Comparison of ENCODE assay signal across 11 cellular contexts in the genomic region with DNA sequence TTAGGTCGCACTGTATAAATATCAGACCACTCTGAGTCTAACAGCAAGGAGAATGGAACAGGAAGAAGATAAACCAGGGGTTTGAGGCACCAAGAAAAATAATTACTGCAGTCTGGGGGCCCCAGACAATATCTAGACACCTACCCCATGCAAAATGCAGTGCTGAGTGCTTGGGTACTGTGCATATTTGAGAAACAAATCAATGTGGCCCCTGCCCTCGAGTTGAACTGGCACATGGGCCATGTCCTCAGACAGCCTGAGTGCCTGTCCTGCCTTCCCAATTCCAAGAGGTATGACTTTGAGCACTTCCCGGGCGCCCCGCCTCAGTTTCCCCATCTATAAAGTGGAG. TPM values are rescaled to one million over a fixed set of nuclear protein-coding genes. Genes with fewer than 3 reads are reported as not detected.
A peak's percentile ranks its signal among the peaks of the same experiment; 100 is the strongest.
DNase-seq lines count a peak whose midpoint lies in the region; ATAC-seq and TF ChIP-seq lines count a peak whose summit lies in the region.
"Had no signal": no experiment of that assay in that cellular context is flagged by ENCODE, and none has a peak within 500 bp of the region (broad histone marks: within the 10 kb centered on the region; RNA-seq: fewer than 3 reads in every experiment).

No MANE protein-coding gene starts in this region.

- no peaks in the 10 kb centered on the region for H3K9me3 Mint-ChIP-seq in CD8-positive, alpha-beta memory T cell

- H3K4me3 Mint-ChIP-seq in CD8-positive, alpha-beta memory T cell: peak overlapping the region in 6 of 7 donors; percentile 19 to 64 (median 39)

- H3K27me3 ChIP-seq in CD8-positive, alpha-beta memory T cell (ENCODE audit: insufficient read depth, low read length, poor library complexity, severe bottlenecking): no peaks in the 10 kb centered on the region
- H3K27me3 ChIP-seq in KMS-11 (ENCODE audit: insufficient read depth, low read depth): no peaks in the 10 kb centered on the region
- H3K27me3 ChIP-seq in colonic mucosa: no peaks in the 10 kb centered on the region
- H3K27me3 ChIP-seq in skeletal muscle satellite cell (ENCODE audit: control insufficient read depth, insufficient read depth, low read length): peaks cover 42% of the 10 kb centered on the region

- H3K79me2 ChIP-seq in KMS-11 (ENCODE audit: insufficient read depth, low read depth): no peaks in the 10 kb centered on the region

- no peak for ATAC-seq in activated CD4-positive, CD25-positive, alpha-beta regulatory T cell treated with anti-CD3 and anti-CD28 coated beads, Interleukin-2, amount 50 U/mL, for 24 hours
- ATAC-seq in GM21825 (IDR thresholded peaks at IDR 0.05; ENCODE audit: unreplicated experiment) (no peak), GM19351 (IDR thresholded peaks at IDR 0.05; ENCODE audit: unreplicated experiment) (no peak)

- H3K27ac ChIP-seq in CD8-positive, alpha-beta memory T cell (ENCODE audit: low read depth, low read length): no peak overlapping the region
- H3K27ac ChIP-seq in KMS-11 (peak overlapping the region; percentile 77; the same call in 1 of the 2 replicates), colonic mucosa (peak overlapping the region; percentile 78)

- TF ChIP-seq CTCF in KMS-11 (conservative IDR thresholded peaks at IDR 0.05; ENCODE audit: low read depth, low read length) (no peak), colonic mucosa (IDR thresholded peaks at IDR 0.05) (no peak)

- DNase-seq in CD8-positive, alpha-beta memory T cell: no peak
- no peak for DNase-seq in colonic mucosa
- DNase-seq in NCI-H748 (lab: John Stamatoyannopoulos, UW; ENCODE audit: unreplicated experiment): no peak
- DNase-seq: DMS 273 treated with DMSO at 0.1 percent for 48 hours had no signal

- H3K4me3 ChIP-seq in CD8-positive, alpha-beta memory T cell (ENCODE audit: low read length): no peak overlapping the region
- no peak overlapping the region for H3K4me3 ChIP-seq in KMS-11 (IDR thresholded peaks at IDR 0.05; ENCODE audit: insufficient read depth, low read depth, low read length)
- H3K4me3 ChIP-seq in colonic mucosa: no peak overlapping the region
- H3K4me3 ChIP-seq in skeletal muscle satellite cell (ENCODE audit: low read length): no peak overlapping the region

- peaks cover 31% of the 10 kb centered on the region for H3K4me1 ChIP-seq in CD8-positive, alpha-beta memory T cell (ENCODE audit: insufficient read depth, low read length)
- peaks cover 87% of the 10 kb centered on the region for H3K4me1 ChIP-seq in KMS-11 (ENCODE audit: low read depth, poor library complexity, severe bottlenecking)
- peaks cover 12% of the 10 kb centered on the region for H3K4me1 ChIP-seq in colonic mucosa
- H3K4me1 ChIP-seq in skeletal muscle satellite cell (ENCODE audit: control insufficient read depth, insufficient read depth, low read length): peaks cover 15% of the 10 kb centered on the region

- H3K9ac ChIP-seq in KMS-11: no peak overlapping the region; the same call in 1 of the 2 replicates
- no peak overlapping the region for H3K9ac ChIP-seq in colonic mucosa (ENCODE audit: low read depth in 2 of 2, low read length in 2 of 2)
- H3K9ac ChIP-seq in skeletal muscle satellite cell (ENCODE audit: low read depth, low read length): no peak overlapping the region

- H4K20me1 ChIP-seq in KMS-11 (ENCODE audit: insufficient read depth): no peaks in the 10 kb centered on the region

- no peaks in the 10 kb centered on the region for H3K36me3 Mint-ChIP-seq in CD8-positive, alpha-beta memory T cell

- peak overlapping the region; percentile 42; the same call in 1 of the 2 replicates for H2AFZ ChIP-seq in KMS-11 (ENCODE audit: low read depth)

- peak overlapping the region in 6 of 8 donors; percentile 4 to 71 (median 44) for H3K27ac Mint-ChIP-seq in CD8-positive, alpha-beta memory T cell

- POLR2A ChIA-PET in CD8-positive, alpha-beta memory T cell (lab: Charles Lee): no interaction called here

- H3K4me1 Mint-ChIP-seq in CD8-positive, alpha-beta memory T cell: peaks cover 47 to 57% (median 57%) of the 10 kb centered on the region in 3 donors

- H3K36me3 ChIP-seq in CD8-positive, alpha-beta memory T cell (ENCODE audit: insufficient read depth, low read length): no peaks in the 10 kb centered on the region
- no peaks in the 10 kb centered on the region for H3K36me3 ChIP-seq in KMS-11 (ENCODE audit: insufficient read depth)
- H3K36me3 ChIP-seq in colonic mucosa: no peaks in the 10 kb centered on the region
- H3K36me3 ChIP-seq in skeletal muscle satellite cell (ENCODE audit: insufficient read depth, low read length): no peaks in the 10 kb centered on the region

- no peaks in the 10 kb centered on the region for H3K9me3 ChIP-seq in CD8-positive, alpha-beta memory T cell (ENCODE audit: low read length)
- no peaks in the 10 kb centered on the region for H3K9me3 ChIP-seq in colonic mucosa
- H3K9me3 ChIP-seq in skeletal muscle satellite cell (replicated peaks; ENCODE audit: low read length): no peaks in the 10 kb centered on the region

- peaks cover 0 to 10% of the 10 kb centered on the region in 2 donors for H3K27me3 Mint-ChIP-seq in CD8-positive, alpha-beta memory T cell

- intact Hi-C loops in colonic mucosa (cut with DNase I): no loop called here

- H3K4me2 ChIP-seq in KMS-11 (peak overlapping the region; percentile 83), skeletal muscle satellite cell (ENCODE audit: low read length) (peak overlapping the region; percentile 67)

- CTCF ChIA-PET in CD8-positive, alpha-beta memory T cell (lab: Charles Lee): no interaction called here

RNA-seq across cellular contexts. Expression of a gene that starts 6.2 kb away (rescaled TPM):
- total RNA-seq in CD8-positive, alpha-beta memory T cell: 10 to 100 TPM; 11.9 TPM
- 2.8 TPM for polyA plus RNA-seq in CD8-positive, alpha-beta memory T cell
- 1 to 10 TPM; 4.5 to 9.6 TPM for total RNA-seq in colonic mucosa
- total RNA-seq in skeletal muscle satellite cell (2012; rRNA removed): under 0.01 and 0.66 TPM in 2 replicates
- total RNA-seq: chondrocyte, osteocyte had no signal

RNA-seq across cellular contexts. Expression of a gene that starts 52.2 kb away (rescaled TPM):
- total RNA-seq in CD8-positive, alpha-beta memory T cell: not detected
- 0.26 TPM for polyA plus RNA-seq in CD8-positive, alpha-beta memory T cell
- total RNA-seq in colonic mucosa: under 1 TPM in 1 of 2 donors, not detected in 1; 0.19 TPM
- total RNA-seq in skeletal muscle satellite cell (2012; rRNA removed): not detected in 2 replicates
- total RNA-seq: osteocyte had no signal
